18 cellular contexts compared by ENCODE assay signal in genomic region chr14:65485516-65485915, GRCh38.
DNase-seq lines count a peak whose midpoint lies in the region; ATAC-seq, FAIRE-seq and TF ChIP-seq lines count a peak whose summit lies in the region.
"Had no signal": no experiment of that assay in that cellular context is flagged by ENCODE, and none has a peak within 500 bp of the region (broad histone marks: within the 10 kb centered on the region; RNA-seq: fewer than 3 reads in every experiment).

No MANE protein-coding gene starts in this region.

- peak overlapping the region; percentile 42 to 93 (median 88); a peak in 6 of 7 replicates for H3K27ac Mint-ChIP-seq in H9

- H3K56ac ChIP-seq in H9 (ENCODE audit: insufficient read length, low read depth, low read length) = no peak overlapping the region

- H3K79me2 ChIP-seq in H9 (ENCODE audit: insufficient read depth, low read length) = no peaks in the 10 kb centered on the region
- no peaks in the 10 kb centered on the region; the same call in 1 of the 3 replicates for H3K79me2 ChIP-seq in K562 (ENCODE audit: control insufficient read depth, insufficient read depth, low read length)
- H3K79me2 ChIP-seq in endothelial cell of umbilical vein (ENCODE audit: control insufficient read depth, insufficient read depth, low read length) = peaks cover 23% of the 10 kb centered on the region

- H3K9me3 Mint-ChIP-seq in H9 = no peaks in the 10 kb centered on the region

- no peak overlapping the region for H4K8ac ChIP-seq in H9 (replicated peaks; ENCODE audit: insufficient read length, low read depth, low read length)
- H4K8ac ChIP-seq in neuronal stem cell (ENCODE audit: low read depth, low read length) = no peak overlapping the region

- H3K36me3 ChIP-seq in K562 (ENCODE audit: control insufficient read depth, insufficient read depth, low read length) (no peaks in the 10 kb centered on the region), endothelial cell of umbilical vein (ENCODE audit: control insufficient read depth in 2 of 2, extremely low read depth in 1 of 2, insufficient read depth in 2 of 2, low read length in 2 of 2) (no peaks in the 10 kb centered on the region), neuronal stem cell (replicated peaks in 1 of 2; ENCODE audit: control insufficient read depth in 2 of 2, insufficient read depth in 2 of 2, low read length in 2 of 2) (no peaks in the 10 kb centered on the region)
- H3K36me3 ChIP-seq: HAP-1, SJSA1 had no signal

- no peak overlapping the region for H2AFZ ChIP-seq in H9 (ENCODE audit: low read length)
- peak overlapping the region; percentile 62 for H2AFZ ChIP-seq in K562 (ENCODE audit: low read depth, low read length)
- H2AFZ ChIP-seq in endothelial cell of umbilical vein (ENCODE audit: low read depth, low read length) = no peak overlapping the region
- peak overlapping the region; percentile 85 for H2AFZ ChIP-seq in neuronal stem cell (ENCODE audit: low read length)

- H3K9ac ChIP-seq in H9 (ENCODE audit: extremely low read depth, insufficient read length, low read length) = no peak overlapping the region
- H3K9ac ChIP-seq in K562 (ENCODE audit: insufficient read depth in 1 of 2, low read depth in 2 of 2, low read length in 2 of 2) = no peak overlapping the region
- no peak overlapping the region for H3K9ac ChIP-seq in endothelial cell of umbilical vein (replicated peaks; ENCODE audit: extremely low read depth, insufficient read depth, low read length)
- no peak overlapping the region for H3K9ac ChIP-seq in neuronal stem cell (ENCODE audit: low read depth, low read length, poor library complexity)

- H3K4ac ChIP-seq in H9 (ENCODE audit: low read depth, low read length) (no peak overlapping the region), neuronal stem cell (ENCODE audit: low read length) (no peak overlapping the region)

- H2BK120ac ChIP-seq in H9 (ENCODE audit: low read depth, low read length, poor library complexity, severe bottlenecking) (no peak overlapping the region), neuronal stem cell (ENCODE audit: low read depth, low read length) (no peak overlapping the region)

- no peak overlapping the region for H3K23ac ChIP-seq in H9 (ENCODE audit: insufficient read length, low read depth, low read length)
- no peak overlapping the region for H3K23ac ChIP-seq in neuronal stem cell (ENCODE audit: low read depth, low read length, poor library complexity)

- BruUV-seq in K562 (replicated peaks; lab: Mats Ljungman, UMichigan) (no TSS peak), endothelial cell of umbilical vein (replicated peaks; lab: Mats Ljungman, UMichigan) (no TSS peak)

- H2AK5ac ChIP-seq in H9 (ENCODE audit: insufficient read length, low read length) = no peak overlapping the region
- no peak overlapping the region for H2AK5ac ChIP-seq in neuronal stem cell (ENCODE audit: low read depth, low read length)

- CTCF ChIA-PET in K562 (lab: Yijun Ruan, JAX; ENCODE audit: low intra/inter-chr PET ratio) (no interaction called here), endothelial cell of umbilical vein (lab: Charles Lee) (interaction anchor here (1.0 to 3.3 kb wide), 3 partner anchors 9 to 339 kb away, joined by 4 to 18 read pairs (median 5); no protein-coding TSS in a partner anchor)

- H3K14ac ChIP-seq in H9 (ENCODE audit: insufficient read depth, low read length) (no peak overlapping the region), neuronal stem cell (ENCODE audit: low read length) (no peak overlapping the region)

- H2BK12ac ChIP-seq in H9 (ENCODE audit: insufficient read length, low read depth, low read length) = no peak overlapping the region
- H2BK12ac ChIP-seq in neuronal stem cell (ENCODE audit: low read length) = no peak overlapping the region

- H2BK20ac ChIP-seq in H9 (ENCODE audit: low read depth, low read length, poor library complexity, severe bottlenecking) = no peak overlapping the region

- H3K27me3 ChIP-seq in H9 (ENCODE audit: insufficient read depth, low read length) (no peaks in the 10 kb centered on the region), K562 (ENCODE audit: control insufficient read depth in 2 of 2, insufficient read depth in 2 of 2, low read length in 2 of 2) (no peaks in the 10 kb centered on the region), endothelial cell of umbilical vein (ENCODE audit: control insufficient read depth in 2 of 2, insufficient read depth in 2 of 2, low read length in 2 of 2) (no peaks in the 10 kb centered on the region), neuronal stem cell (ENCODE audit: control insufficient read depth in 3 of 3, insufficient read depth in 3 of 3, low read depth in 1 of 3, low read length in 3 of 3) (no peaks in the 10 kb centered on the region)
- H3K27me3 ChIP-seq: SJSA1 had no signal

- dilution Hi-C loops in endothelial cell of umbilical vein (cut with MboI; ENCODE audit: extremely low pct_ligation_motif_present, low sequenced_read_pairs) = no loop called here

- H3K9me1 ChIP-seq in K562 (ENCODE audit: control insufficient read depth, insufficient read depth, low read length) = no peaks in the 10 kb centered on the region
- no peaks in the 10 kb centered on the region for H3K9me1 ChIP-seq in endothelial cell of umbilical vein (replicated peaks; ENCODE audit: control insufficient read depth, extremely low read depth, insufficient read depth, low read length)

- no peak overlapping the region for H3K4me3 ChIP-seq in K562
- H3K4me3 ChIP-seq in endothelial cell of umbilical vein (replicated peaks in 1 of 3; ENCODE audit: insufficient read depth in 1 of 3, low read depth in 1 of 3, low read length in 3 of 3) = no peak overlapping the region
- H3K4me3 ChIP-seq in neuronal stem cell (ENCODE audit: low read length in 2 of 2) = no peak overlapping the region
- H3K4me3 ChIP-seq: HAP-1, SJSA1 had no signal

- peaks cover 7% of the 10 kb centered on the region; the same call in 1 of the 2 replicates for H3K4me1 ChIP-seq in H9 (ENCODE audit: insufficient read depth, low read length)
- H3K4me1 ChIP-seq in K562 (replicated peaks in 1 of 2; ENCODE audit: control insufficient read depth in 2 of 2, insufficient read depth in 2 of 2, low read length in 2 of 2) = peaks cover 0 to 12% of the 10 kb centered on the region in 2 experiments; a peak in 2 of 5 replicates
- no peaks in the 10 kb centered on the region for H3K4me1 ChIP-seq in endothelial cell of umbilical vein (ENCODE audit: control insufficient read depth, extremely low read depth, insufficient read depth, low read length)
- peaks cover 8 to 10% of the 10 kb centered on the region in 2 donors for H3K4me1 ChIP-seq in neuronal stem cell (ENCODE audit: control insufficient read depth in 2 of 2, insufficient read depth in 1 of 2, low read depth in 1 of 2, low read length in 2 of 2)
- H3K4me1 ChIP-seq: SJSA1 had no signal

- H2BK15ac ChIP-seq in H9 (ENCODE audit: low read depth, low read length) = no peak overlapping the region
- no peak overlapping the region for H2BK15ac ChIP-seq in neuronal stem cell (ENCODE audit: low read length)

- H3K36me3 Mint-ChIP-seq in H9 (ENCODE audit: insufficient read depth in 1 of 3, low read depth in 3 of 3) = peaks cover 0 to 9% (median 0%) of the 10 kb centered on the region in 3 experiments; a peak in 2 of 7 replicates

- H3K23me2 ChIP-seq in H9 (ENCODE audit: insufficient read length, low read depth, low read length, poor library complexity, severe bottlenecking) = no peaks in the 10 kb centered on the region

- no peak overlapping the region for H3K18ac ChIP-seq in H9 (ENCODE audit: insufficient read length, low read depth, low read length)
- no peak overlapping the region for H3K18ac ChIP-seq in neuronal stem cell (ENCODE audit: low read length)

- in situ Hi-C loops in K562 (cut with MboI) = no loop called here

- H3K27ac ChIP-seq in H9 (ENCODE audit: insufficient read length, low read depth, low read length) (no peak overlapping the region), K562 (ENCODE audit: extremely low read depth, low read depth, low read length) (no peak overlapping the region), endothelial cell of umbilical vein (ENCODE audit: insufficient read depth, low read depth, low read length) (no peak overlapping the region), neuronal stem cell (replicated peaks; ENCODE audit: low read length) (peak overlapping the region; percentile 83)
- H3K27ac ChIP-seq: C4-2B, HL-60, SJSA1 had no signal

- no CpG with 5 or more reads among the region's 3 CpGs for WGBS in H9 (ENCODE audit: extremely low coverage, insufficient read length, low lambda C conversion rate)
- 79% methylated on average over 3 of the region's 3 CpGs for WGBS in K562 (ENCODE audit: insufficient coverage, low coverage, missing lambda C conversion rate)
- no CpG with 5 or more reads among the region's 3 CpGs for WGBS in neuronal stem cell (ENCODE audit: extremely low coverage in 2 of 2, insufficient read length in 2 of 2, insufficient replicate concordance in 1 of 2), 2 donors

- DNase-seq in H9 (no peak), K562 (ENCODE audit: extremely low read depth in 1 of 4, low spot score in 3 of 4) (no peak), endothelial cell of umbilical vein (ENCODE audit: low read depth, low spot score) (peak; percentile 15), neuronal stem cell (ENCODE audit: low spot score) (peak; percentile 38), KG1 (lab: John Stamatoyannopoulos, UW) (no peak), NCI-H2081 treated with DMSO at 0.1 percent for 48 hours (lab: John Stamatoyannopoulos, UW) (no peak)
- no peak for DNase-seq in activated CD4-positive, CD25-positive, alpha-beta regulatory T cell treated with anti-CD3 and anti-CD28 coated beads, Interleukin-2, amount 50 U/mL, for 72 hours
- DNase-seq: COR-L47, DMS153, KBM-7, NCI-H1048, NCI-H1436 treated with DMSO at 0.1 percent for 48 hours, NCI-H2029 treated with DMSO at 0.1 percent for 48 hours, NCI-H524 had no signal

- H2BK5ac ChIP-seq in H9 (ENCODE audit: insufficient read length, low read length) = no peak overlapping the region
- H2BK5ac ChIP-seq in neuronal stem cell (ENCODE audit: low read length) = no peak overlapping the region

- H4K20me1 ChIP-seq in H9 (ENCODE audit: control insufficient read depth, insufficient read depth, insufficient read length) (no peaks in the 10 kb centered on the region), K562 (replicated peaks; ENCODE audit: control insufficient read depth, insufficient read depth, low read length) (no peaks in the 10 kb centered on the region), endothelial cell of umbilical vein (replicated peaks; ENCODE audit: control insufficient read depth, extremely low read depth, insufficient read depth, low read length) (no peaks in the 10 kb centered on the region)

- POLR2A ChIA-PET in K562 (lab: Yijun Ruan, JAX) = interaction anchor here (0.7 to 1.3 kb wide), 3 partner anchors 8 to 69 kb away, joined by 3 read pairs; no protein-coding TSS in a partner anchor
- POLR2A ChIA-PET in endothelial cell of umbilical vein (lab: Charles Lee) = no interaction called here

- H3T11ph ChIP-seq in H9 (ENCODE audit: low read length) = no peak overlapping the region

- TF ChIP-seq RAD21 in K562 (CRISPR knock-in tag; conservative IDR thresholded peaks at IDR 0.05 in 1 of 2, IDR thresholded peaks at IDR 0.05 in 1 of 2) = no peak

- H3K4me2 ChIP-seq in H9 (ENCODE audit: insufficient read depth, insufficient read length, low read length) (no peak overlapping the region), K562 (ENCODE audit: insufficient read depth, low read length) (no peak overlapping the region), endothelial cell of umbilical vein (ENCODE audit: insufficient read depth, low read length) (no peak overlapping the region), neuronal stem cell (ENCODE audit: insufficient read depth, low read length, poor library complexity, severe bottlenecking) (no peak overlapping the region)

- H3K9me3 ChIP-seq in H9 (ENCODE audit: control insufficient read depth, low read depth, low read length) (no peaks in the 10 kb centered on the region), K562 (replicated peaks; ENCODE audit: control insufficient read depth, insufficient read depth, low read depth, low read length) (no peaks in the 10 kb centered on the region), endothelial cell of umbilical vein (replicated peaks; ENCODE audit: control insufficient read depth, insufficient read depth, low read length) (no peaks in the 10 kb centered on the region), neuronal stem cell (replicated peaks in 1 of 2; ENCODE audit: control insufficient read depth in 2 of 2, insufficient read depth in 1 of 2, low read depth in 1 of 2, low read length in 2 of 2) (no peaks in the 10 kb centered on the region)
- H3K9me3 ChIP-seq: HAP-1, SJSA1 had no signal

- no peaks in the 10 kb centered on the region for H3K27me3 Mint-ChIP-seq in H9 (ENCODE audit: low read depth)

- no peak for ATAC-seq in K562

- H3K4me3 Mint-ChIP-seq in H9 = no peak overlapping the region

- H3K79me1 ChIP-seq in H9 (ENCODE audit: insufficient read depth, low read depth, low read length, poor library complexity, severe bottlenecking) (no peaks in the 10 kb centered on the region), neuronal stem cell (ENCODE audit: low read depth, low read length) (no peaks in the 10 kb centered on the region)

- H4K5ac ChIP-seq in H9 (ENCODE audit: insufficient read length, low read depth, low read length) = no peak overlapping the region

- TF ChIP-seq POLR2A in K562 (conservative IDR thresholded peaks at IDR 0.05) = no peak
- TF ChIP-seq POLR2A in endothelial cell of umbilical vein (IDR thresholded peaks at IDR 0.05; ENCODE audit: low read depth, low read length) = no peak

- no peak overlapping the region for H4K91ac ChIP-seq in H9 (ENCODE audit: insufficient read length, low read depth, low read length)
- no peak overlapping the region for H4K91ac ChIP-seq in neuronal stem cell (ENCODE audit: low read depth, low read length, poor library complexity)

- intact Hi-C loops in K562 (cut with micrococcal nuclease) (loop anchor here (5.0 kb wide), 1 partner anchor 68 kb away; no protein-coding TSS in a partner anchor), endothelial cell of umbilical vein (cut with micrococcal nuclease) (no loop called here)

- FAIRE-seq in K562 (lab: Jason Lieb, UNC) (no peak), endothelial cell of umbilical vein (lab: Jason Lieb, UNC) (no peak)

- TF ChIP-seq CTCF in H9 (conservative IDR thresholded peaks at IDR 0.05) (no peak), K562 (IDR thresholded peaks at IDR 0.05 in 2 of 3, conservative IDR thresholded peaks at IDR 0.05 in 1 of 3; ENCODE audit: insufficient read depth in 2 of 3, low read depth in 1 of 3, low read length in 3 of 3) (no peak), endothelial cell of umbilical vein (IDR thresholded peaks at IDR 0.05; ENCODE audit: extremely low read depth in 1 of 2, insufficient read depth in 1 of 2, low read depth in 1 of 2, low read length in 2 of 2) (no peak)

- peaks cover 60 to 80% of the 10 kb centered on the region in 2 experiments for H3K4me1 Mint-ChIP-seq in H9

- TF ChIP-seq EP300 in K562 (IDR thresholded peaks at IDR 0.05; ENCODE audit: low read length) = no peak

Comparison
In these comparisons a context has a peak if more than half of its experiments do, and no peak if none do; other contexts are left out.
1. DNase-seq: peak in endothelial cell of umbilical vein (single experiment) and neuronal stem cell (single experiment); none in H9 (single experiment), K562 (0 of 4), KG1 (single experiment), NCI-H2081 treated with DMSO at 0.1 percent for 48 hours (single experiment) and activated CD4-positive, CD25-positive, alpha-beta regulatory T cell treated with anti-CD3 and anti-CD28 coated beads, Interleukin-2, amount 50 U/mL, for 72 hours (single experiment).
2. H2AFZ ChIP-seq: peak in K562 (single experiment) and neuronal stem cell (single experiment); none in H9 (single experiment) and endothelial cell of umbilical vein (single experiment).